Comparison of ENCODE assay signal across 12 cellular contexts in the genomic region with DNA sequence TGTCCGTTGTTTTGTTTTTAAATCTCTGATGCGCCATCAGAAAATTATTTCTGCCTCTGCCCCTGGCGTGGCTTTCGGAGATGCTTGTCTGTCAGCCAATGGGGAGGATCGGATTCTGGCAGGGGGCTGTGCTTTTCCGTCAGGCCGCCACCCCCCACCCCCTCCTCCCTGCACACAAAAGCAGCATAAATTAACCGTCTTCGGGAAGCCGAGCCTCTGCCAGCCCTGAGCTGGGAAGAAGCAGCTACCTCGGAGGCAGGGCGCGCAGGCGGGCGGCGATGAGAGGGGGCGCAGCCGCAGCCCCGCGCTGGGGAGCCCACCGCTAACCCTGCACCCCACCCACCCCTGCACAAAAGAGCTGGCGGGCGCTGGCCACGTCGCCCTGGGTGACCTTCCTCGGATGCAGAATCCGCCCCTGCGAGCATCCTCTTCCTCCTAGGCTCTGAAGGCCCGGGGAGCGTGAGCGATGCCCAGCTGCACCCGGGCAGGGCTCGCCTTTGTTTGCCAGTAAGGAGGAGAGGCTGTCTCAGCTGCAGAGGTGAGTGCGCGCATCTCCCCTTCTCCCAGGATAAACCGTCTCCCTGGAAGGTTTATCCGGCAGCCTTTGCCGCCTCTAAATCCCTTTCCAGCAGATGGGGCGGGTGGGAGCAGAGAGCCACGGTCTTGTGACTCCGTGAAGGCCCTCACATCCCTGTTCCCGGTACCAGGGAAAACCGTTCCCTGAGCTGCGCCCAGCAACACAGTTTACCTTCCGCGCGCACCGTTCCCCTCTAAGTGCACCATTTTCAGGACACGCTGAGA. TPM values are rescaled to one million over a fixed set of nuclear protein-coding genes. Genes with fewer than 3 reads are reported as not detected.
DNase-seq lines count a peak whose midpoint lies in the region; ATAC-seq and FAIRE-seq lines count a peak whose summit lies in the region.
"Had no signal": no experiment of that assay in that cellular context is flagged by ENCODE, and none has a peak within 500 bp of the region (broad histone marks: within the 10 kb centered on the region; RNA-seq: fewer than 3 reads in every experiment).

A gene with protein sequence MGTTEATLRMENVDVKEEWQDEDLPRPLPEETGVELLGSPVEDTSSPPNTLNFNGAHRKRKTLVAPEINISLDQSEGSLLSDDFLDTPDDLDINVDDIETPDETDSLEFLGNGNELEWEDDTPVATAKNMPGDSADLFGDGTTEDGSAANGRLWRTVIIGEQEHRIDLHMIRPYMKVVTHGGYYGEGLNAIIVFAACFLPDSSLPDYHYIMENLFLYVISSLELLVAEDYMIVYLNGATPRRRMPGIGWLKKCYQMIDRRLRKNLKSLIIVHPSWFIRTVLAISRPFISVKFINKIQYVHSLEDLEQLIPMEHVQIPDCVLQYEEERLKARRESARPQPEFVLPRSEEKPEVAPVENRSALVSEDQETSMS (plus strand): TSS at position 215 of the 801 bp plus-strand sequence. CDS start 5,083 bp downstream, outside the sequence.

- H3K4me1 ChIP-seq in HUES6 (ENCODE audit: control insufficient read depth, insufficient read depth, low read length) = 0 out of 2 replicates have a peak, but pooled peaks cover 3% of the 10 kb centered on the region

- peak; percentile 84 for DNase-seq in NCI-H510A (lab: John Stamatoyannopoulos, UW)
- peak; percentile 51 to 66 for DNase-seq in frontal cortex (ENCODE audit: low spot score in 2 of 2)
- peak; percentile 88 for DNase-seq in retina
- DNase-seq in SKM-1 (lab: John Stamatoyannopoulos, UW; ENCODE audit: unreplicated experiment) = no peak
- DNase-seq: effector CD4-positive, alpha-beta T cell; kidney glomerular epithelial cell; NCI-H2029 treated with DMSO at 0.1 percent for 48 hours had no signal

- no peak within 1 kb of the TSS for H3K27ac ChIP-seq in HUES6 (ENCODE audit: low read depth, low read length)

- no peaks in the 10 kb centered on the region for H3K9me3 ChIP-seq in HUES6 (ENCODE audit: control insufficient read depth, insufficient read depth, low read depth, low read length)

- peak within 1 kb of the TSS; percentile 72 for H3K4me3 ChIP-seq in HUES6 (ENCODE audit: low read depth, low read length)

- no peak for FAIRE-seq in frontal cortex (lab: Jason Lieb, UNC)

- ATAC-seq in GM19397 (IDR thresholded peaks at IDR 0.05; ENCODE audit: unreplicated experiment) (no peak), GM21367 (IDR thresholded peaks at IDR 0.05; ENCODE audit: unreplicated experiment) (no peak)
- ATAC-seq: activated T-helper 17 cell treated with anti-CD3 and anti-CD28 coated beads, Interleukin-2, amount 50 U/mL, for 72 hours had no signal

- peak within 1 kb of the TSS; percentile 63 for H3K9ac ChIP-seq in HUES6 (ENCODE audit: low read length)

- peaks cover 23% of the 10 kb centered on the region for H3K27me3 ChIP-seq in HUES6 (ENCODE audit: control insufficient read depth, insufficient read depth, low read length)

- H3K36me3 ChIP-seq in HUES6 (ENCODE audit: control insufficient read depth, insufficient read depth, low read length) = no peaks in the 10 kb centered on the region

RNA-seq across cellular contexts. Expression of the gene that starts here (rescaled TPM):
- 86.0 TPM for total RNA-seq in frontal cortex
- total RNA-seq: activated T-helper 17 cell treated with anti-CD3 and anti-CD28 coated beads, Interleukin-2, amount 50 U/mL, for 72 hours; T-helper 2 cell treated with Interferon-gamma antibody and Interleukin-4, amounts not matched to agents 100 ng/mL and 5 ng/mL, for 36 hours had no signal
